ENCODE assay signal across 14 cellular contexts in the genomic region with DNA sequence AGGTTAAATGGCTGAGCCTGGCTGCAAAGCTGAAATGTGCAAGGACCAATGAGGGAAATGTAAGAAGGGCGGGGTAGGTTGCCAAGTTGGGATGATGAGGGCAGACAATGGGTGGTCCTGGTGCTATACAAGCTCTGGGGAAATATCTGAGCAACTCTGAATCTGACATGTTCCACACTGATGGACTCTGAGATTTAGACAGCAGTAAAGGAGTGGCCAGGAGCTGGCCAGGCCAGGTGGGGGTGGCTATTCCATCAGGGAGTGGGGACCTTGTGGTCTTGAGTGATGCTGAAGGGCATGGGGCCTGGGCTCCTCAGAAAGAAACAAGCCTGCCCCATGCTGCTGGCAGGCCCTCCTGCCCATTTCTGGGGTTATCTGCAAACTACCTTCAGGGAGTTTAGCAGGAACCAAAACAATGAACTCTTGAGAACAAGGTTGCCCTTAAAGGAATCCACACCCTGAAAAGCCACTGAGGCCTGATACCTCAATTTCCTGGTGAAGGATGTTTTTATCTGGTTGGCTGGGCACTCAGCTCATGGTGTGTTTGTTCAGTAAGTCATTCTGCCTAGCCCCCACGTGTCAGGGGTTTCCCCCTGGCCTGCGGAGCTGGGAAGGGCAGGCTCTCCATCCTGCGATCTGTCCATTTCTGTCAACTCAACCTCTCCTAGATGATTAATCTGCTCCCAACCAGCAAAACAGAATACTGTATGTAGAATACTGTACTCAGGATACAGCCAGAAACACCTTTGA.
A peak's percentile ranks its signal among the peaks of the same experiment; 100 is the strongest.
DNase-seq lines count a peak whose midpoint lies in the region; ATAC-seq and TF ChIP-seq lines count a peak whose summit lies in the region.
"Had no signal": no experiment of that assay in that cellular context is flagged by ENCODE, and none has a peak within 500 bp of the region (broad histone marks: within the 10 kb centered on the region; RNA-seq: fewer than 3 reads in every experiment).

No MANE protein-coding gene starts in this region.

- H3K4me1 ChIP-seq in PC-3 (ENCODE audit: insufficient read depth, low read length) (peaks cover 21% of the 10 kb centered on the region), neural progenitor cell (peaks cover 21% of the 10 kb centered on the region)
- H3K4me1 ChIP-seq: psoas muscle had no signal

- no peak overlapping the region for H3K4me3 Mint-ChIP-seq in neural progenitor cell

- H3F3A ChIP-seq in PC-3 (ENCODE audit: low read length, unreplicated experiment) (no peaks in the 10 kb centered on the region), neural progenitor cell (ENCODE audit: low read depth) (peaks cover 19% of the 10 kb centered on the region)

- POLR2A ChIA-PET in PC-3 (lab: Charles Lee; ENCODE audit: unreplicated experiment): interaction anchor here (0.6 kb wide), 1 partner anchor 151 kb away, joined by 11 read pairs; no protein-coding TSS in a partner anchor

- H3K4me2 ChIP-seq in PC-3 (ENCODE audit: low read length): peak overlapping the region; percentile 42
- H3K4me2 ChIP-seq in neural progenitor cell: peak overlapping the region; percentile 55

- H4K20me1 ChIP-seq in PC-3 (ENCODE audit: low read length) (no peaks in the 10 kb centered on the region), neural progenitor cell (ENCODE audit: low read depth) (no peaks in the 10 kb centered on the region)

- CTCF ChIA-PET in PC-3 (lab: Charles Lee): no interaction called here

- BruUV-seq in PC-3 (replicated peaks; lab: Mats Ljungman, UMichigan): no TSS peak

- H3K9me2 ChIP-seq in PC-3 (replicated peaks; ENCODE audit: low read length): no peaks in the 10 kb centered on the region

- DNase-seq in DMS53 treated with DMSO at 0.1 percent for 48 hours (lab: John Stamatoyannopoulos, UW; ENCODE audit: unreplicated experiment): peak; percentile 20
- peak; percentile 62 for DNase-seq in PC-3
- peak; percentile 3 for DNase-seq in epithelial cell of prostate (ENCODE audit: low read depth, low spot score)
- DNase-seq in neural progenitor cell (ENCODE audit: low spot score): no peak
- DNase-seq: activated CD4-positive, alpha-beta T cell treated with anti-CD3 and anti-CD28 coated beads, Interleukin-2, amount 50 U/mL, for 48 hours; psoas muscle had no signal

- TF ChIP-seq CTCF in PC-3 (conservative IDR thresholded peaks at IDR 0.05; ENCODE audit: low read depth, low read length): no peak
- no peak for TF ChIP-seq CTCF in neural progenitor cell (IDR thresholded peaks at IDR 0.05)

- H3K27me3 Mint-ChIP-seq in neural progenitor cell (ENCODE audit: insufficient read depth, low read depth): peaks cover 11% of the 10 kb centered on the region

- H3K36me3 Mint-ChIP-seq in neural progenitor cell: no peaks in the 10 kb centered on the region

- peaks cover 36% of the 10 kb centered on the region for H3K4me1 Mint-ChIP-seq in neural progenitor cell

- H2AFZ ChIP-seq in PC-3 (ENCODE audit: low read length) (peak overlapping the region; percentile 47; the same call in 1 of the 2 replicates), neural progenitor cell (replicated peaks) (peak overlapping the region; percentile 61)

- H3K27ac Mint-ChIP-seq in neural progenitor cell: peak overlapping the region; percentile 64

- H3K4me3 ChIP-seq in PC-3 (ENCODE audit: low read length) (no peak overlapping the region), neural progenitor cell (no peak overlapping the region)
- H3K4me3 ChIP-seq: adrenal gland, esophagus muscularis mucosa, psoas muscle, upper lobe of left lung had no signal

- peaks cover 3% of the 10 kb centered on the region for H3K9me3 Mint-ChIP-seq in neural progenitor cell

- ATAC-seq in PC-3: peak; percentile 76
- no peak for ATAC-seq in HG02571 (IDR thresholded peaks at IDR 0.05; ENCODE audit: unreplicated experiment)
- ATAC-seq in HG03159 (IDR thresholded peaks at IDR 0.05; ENCODE audit: unreplicated experiment): no peak
- no peak for ATAC-seq in HG02678 (IDR thresholded peaks at IDR 0.05; ENCODE audit: unreplicated experiment)
- no peak for ATAC-seq in GM18867 (IDR thresholded peaks at IDR 0.05; ENCODE audit: unreplicated experiment)
- ATAC-seq: psoas muscle had no signal

- no peaks in the 10 kb centered on the region for H3K36me3 ChIP-seq in PC-3 (ENCODE audit: low read depth, low read length)
- H3K36me3 ChIP-seq in neural progenitor cell: no peaks in the 10 kb centered on the region
- H3K36me3 ChIP-seq: adrenal gland, esophagus muscularis mucosa, upper lobe of left lung had no signal

- H3K79me2 ChIP-seq in PC-3 (ENCODE audit: low read length) (no peaks in the 10 kb centered on the region), neural progenitor cell (ENCODE audit: low read depth) (no peaks in the 10 kb centered on the region)

- H3K27ac ChIP-seq in PC-3 (ENCODE audit: low read length) (peak overlapping the region; percentile 65), epithelial cell of prostate (no peak overlapping the region), neural progenitor cell (peak overlapping the region; percentile 21)
- H3K27ac ChIP-seq: adrenal gland, C4-2B, esophagus muscularis mucosa, psoas muscle, upper lobe of left lung had no signal

- H3K27me3 ChIP-seq in PC-3 (ENCODE audit: low read length) (no peaks in the 10 kb centered on the region), neural progenitor cell (no peaks in the 10 kb centered on the region)
- H3K27me3 ChIP-seq: adrenal gland, esophagus muscularis mucosa, upper lobe of left lung had no signal

- no peak overlapping the region; the same call in 1 of the 2 replicates for H3K9ac ChIP-seq in PC-3 (ENCODE audit: low read length)
- H3K9ac ChIP-seq in neural progenitor cell: no peak overlapping the region

- intact Hi-C loops in PC-3 (cut with micrococcal nuclease): no loop called here

- no peaks in the 10 kb centered on the region for H3K9me3 ChIP-seq in PC-3 (ENCODE audit: low read length)
- no peaks in the 10 kb centered on the region for H3K9me3 ChIP-seq in neural progenitor cell (ENCODE audit: low read depth)
- H3K9me3 ChIP-seq: adrenal gland, esophagus muscularis mucosa, psoas muscle, upper lobe of left lung had no signal
